20 cellular contexts compared by ENCODE assay signal in genomic region chr10:56296626-56297025, GRCh38.
DNase-seq lines count a peak whose midpoint lies in the region; ATAC-seq, FAIRE-seq and TF ChIP-seq lines count a peak whose summit lies in the region.
"Had no signal": no experiment of that assay in that cellular context is flagged by ENCODE, and none has a peak within 500 bp of the region (broad histone marks: within the 10 kb centered on the region; RNA-seq: fewer than 3 reads in every experiment).

No MANE protein-coding gene starts in this region.

- no peaks in the 10 kb centered on the region for H3K9me3 ChIP-seq in keratinocyte (ENCODE audit: control insufficient read depth, low read depth, low read length)
- no peaks in the 10 kb centered on the region for H3K9me3 ChIP-seq in MG63

- no peaks in the 10 kb centered on the region for H3K9me1 ChIP-seq in keratinocyte (ENCODE audit: control insufficient read depth, extremely low read depth, insufficient read depth, low read length)

- H3K9ac ChIP-seq in keratinocyte (ENCODE audit: control insufficient read depth, extremely low read depth, insufficient read depth, low read length) = no peak overlapping the region
- H3K9ac ChIP-seq: GM23248 had no signal

- ATAC-seq in GM18907 (IDR thresholded peaks at IDR 0.05; ENCODE audit: unreplicated experiment) (peak; percentile 54), HG03442 (IDR thresholded peaks at IDR 0.05; ENCODE audit: unreplicated experiment) (peak; percentile 52)

- no peak overlapping the region for H3K4me2 ChIP-seq in keratinocyte (ENCODE audit: control insufficient read depth, extremely low read depth, insufficient read depth, low read depth, low read length)

- H3K36me3 ChIP-seq in keratinocyte (ENCODE audit: control insufficient read depth in 2 of 2, extremely low read depth in 1 of 2, insufficient read depth in 2 of 2, low read length in 2 of 2) (no peaks in the 10 kb centered on the region), MG63 (no peaks in the 10 kb centered on the region)

- POLR2A ChIA-PET in HEK293T (lab: Yijun Ruan, JAX) (interaction anchor here (2.0 kb wide), 1 partner anchor 65 kb away, joined by 5 read pairs; the partner anchor contains the start of gene ZWINT), GM10248 (lab: Yijun Ruan, JAX) (no interaction called here)

- H3K27me3 ChIP-seq in keratinocyte (ENCODE audit: control insufficient read depth, extremely low read depth, insufficient read depth, low read length) (no peaks in the 10 kb centered on the region), MG63 (no peaks in the 10 kb centered on the region)

- dilution Hi-C loops in keratinocyte (cut with MboI; ENCODE audit: extremely low pct_ligation_motif_present, low sequenced_read_pairs) = no loop called here

- H3K79me2 ChIP-seq in keratinocyte (ENCODE audit: control insufficient read depth, insufficient read depth, low read length) = no peaks in the 10 kb centered on the region

- FAIRE-seq in keratinocyte (lab: Jason Lieb, UNC) = no peak
- FAIRE-seq: A204.1, GM18507, GM19239 had no signal

- peak overlapping the region; percentile 2 for H2AFZ ChIP-seq in keratinocyte (ENCODE audit: control insufficient read depth, low read length)
- H2AFZ ChIP-seq: GM23248 had no signal

- H3K4me3 ChIP-seq in keratinocyte (ENCODE audit: control insufficient read depth in 2 of 3, extremely low read depth in 1 of 3, insufficient read depth in 2 of 3, low read depth in 1 of 3, low read length in 3 of 3) = no peak overlapping the region
- H3K4me3 ChIP-seq in MG63 = no peak overlapping the region
- H3K4me3 ChIP-seq: GM23248 had no signal

- CTCF ChIA-PET in HEK293T (lab: Yijun Ruan, JAX) = interaction anchor here (0.5 kb wide), 1 partner anchor 855 kb away, joined by 3 read pairs; no protein-coding TSS in a partner anchor
- CTCF ChIA-PET in GM10248 (lab: Yijun Ruan, JAX) = interaction anchor here (1.1 kb wide), 1 partner anchor 11 kb away, joined by 3 read pairs; no protein-coding TSS in a partner anchor

- no peaks in the 10 kb centered on the region for H4K20me1 ChIP-seq in keratinocyte (ENCODE audit: control insufficient read depth, extremely low read depth, insufficient read depth, low read length)

- no peaks in the 10 kb centered on the region for H3K4me1 ChIP-seq in keratinocyte (ENCODE audit: control insufficient read depth, extremely low read depth, insufficient read depth, low read length)

- DNase-seq in HEK293T (ENCODE audit: extremely low spot score) = no peak
- DNase-seq in keratinocyte (ENCODE audit: low read depth, low spot score) = no peak
- DNase-seq in GM10248 (ENCODE audit: extremely low spot score) = no peak
- no peak for DNase-seq in SK-N-DZ (ENCODE audit: low spot score)
- DNase-seq in OCI-M1 (lab: John Stamatoyannopoulos, UW) = no peak
- no peak for DNase-seq in MG63
- DNase-seq: C1 segment of cervical spinal cord; CD4-positive, alpha-beta T cell; DND-41; GDM1; GM23248; H7; IMR-90; Kasumi-1; KBM-7 had no signal

- TF ChIP-seq CTCF in keratinocyte (optimal IDR thresholded peaks at IDR 0.05 in 1 of 3, IDR thresholded peaks at IDR 0.05 in 1 of 3, conservative IDR thresholded peaks at IDR 0.05 in 1 of 3; ENCODE audit: extremely low read depth in 1 of 3, insufficient read depth in 2 of 3, low read length in 3 of 3) (no peak), GM10248 (IDR thresholded peaks at IDR 0.05; ENCODE audit: control extremely low read depth, extremely low read depth, low read depth, missing control alignments) (no peak)

- no peak overlapping the region for H3K27ac ChIP-seq in keratinocyte (ENCODE audit: control insufficient read depth, insufficient read depth, low read length)
- H3K27ac ChIP-seq: GM23248 had no signal

TF ChIP-seq in HEK293T, 16 proteins besides CTCF, POLR2A, EP300 and RAD21:
- TF ChIP-seq CTBP1 (IDR thresholded peaks at IDR 0.05; ENCODE audit: borderline replicate concordance) = no peak
- peak; percentile 15; the same call in 1 of the 2 replicates for TF ChIP-seq PKNOX1 (IDR thresholded peaks at IDR 0.05)
TF ChIP-seq in HEK293T: peak in this region for 1.
